In genomic region chr5:146447734-146448380, GRCh38 we compare ENCODE assay signal across 8 cellular contexts. TPM values are rescaled to one million over a fixed set of nuclear protein-coding genes. Genes with fewer than 3 reads are reported as not detected.
DNase-seq lines count a peak whose midpoint lies in the region; ATAC-seq, FAIRE-seq and TF ChIP-seq lines count a peak whose summit lies in the region.

No MANE protein-coding gene starts in this region.

- no peaks in the 10 kb centered on the region for H3K9me3 ChIP-seq in OCI-LY3 (ENCODE audit: insufficient read depth, low read length)
- H3K9me3 ChIP-seq in HepG2 (ENCODE audit: low read length): no peaks in the 10 kb centered on the region

- CTCF ChIA-PET in HepG2 (lab: Yijun Ruan, JAX; ENCODE audit: low intra/inter-chr PET ratio, low total read pairs): no interaction called here

- peak overlapping the region; percentile 72 for H3K27ac ChIP-seq in OCI-LY3 (ENCODE audit: low read length)
- H3K27ac ChIP-seq in HepG2 (ENCODE audit: extremely low read length, insufficient read depth, low read length): peak overlapping the region; percentile 88

- no peak overlapping the region for H2AFZ ChIP-seq in OCI-LY3 (ENCODE audit: low read depth, low read length)
- H2AFZ ChIP-seq in HepG2 (ENCODE audit: low read length): no peak overlapping the region

- POLR2A ChIA-PET in HepG2 (lab: Yijun Ruan, JAX): interaction anchor here (1.5 kb wide), 1 partner anchor 279 kb away, joined by 5 read pairs; no protein-coding TSS in a partner anchor

- peaks cover 58% of the 10 kb centered on the region for H3K79me2 ChIP-seq in OCI-LY3 (ENCODE audit: low read length)
- H3K79me2 ChIP-seq in HepG2 (ENCODE audit: insufficient read depth, low read length): peaks cover 58% of the 10 kb centered on the region

- H3K27me3 ChIP-seq in OCI-LY3 (ENCODE audit: low read depth, low read length): no peaks in the 10 kb centered on the region
- no peaks in the 10 kb centered on the region; a peak in 1 of 5 replicates for H3K27me3 ChIP-seq in HepG2 (ENCODE audit: control insufficient read depth in 1 of 2, insufficient read depth in 2 of 2, low read length in 2 of 2)

- peaks cover 26% of the 10 kb centered on the region for H3K4me1 ChIP-seq in OCI-LY3 (ENCODE audit: low read length)
- peaks cover 34% of the 10 kb centered on the region for H3K4me1 ChIP-seq in HepG2 (ENCODE audit: insufficient read depth, low read length)

- no peaks in the 10 kb centered on the region for H3K36me3 ChIP-seq in OCI-LY3 (replicated peaks; ENCODE audit: low read depth, low read length)
- H3K36me3 ChIP-seq in HepG2 (replicated peaks in 1 of 2; ENCODE audit: control insufficient read depth in 1 of 2, insufficient read depth in 2 of 2, low read length in 2 of 2): no peaks in the 10 kb centered on the region

- intact Hi-C loops in HepG2 (cut with micrococcal nuclease; ENCODE audit: unreplicated experiment): no loop called here

- WGBS in HepG2 (ENCODE audit: low lambda C conversion rate): 2% methylated on average over 20 of the region's 20 CpGs

- no peak for TF ChIP-seq RAD21 in HepG2 (CRISPR knock-in tag; IDR thresholded peaks at IDR 0.05)

- H3K9ac ChIP-seq in OCI-LY3 (ENCODE audit: low read length) (peak overlapping the region; percentile 99), HepG2 (ENCODE audit: insufficient read depth, low read depth, low read length) (peak overlapping the region; percentile 100)

- H3K4me2 ChIP-seq in OCI-LY3 (ENCODE audit: low read length): peak overlapping the region; percentile 82
- peak overlapping the region; percentile 63 for H3K4me2 ChIP-seq in HepG2 (ENCODE audit: low read depth, low read length)

- no peak for FAIRE-seq in HepG2 (lab: Jason Lieb, UNC)

- peaks cover 45% of the 10 kb centered on the region for H4K20me1 ChIP-seq in OCI-LY3 (ENCODE audit: insufficient read depth, low read length)
- H4K20me1 ChIP-seq in HepG2 (ENCODE audit: insufficient read depth, low read length): peaks cover 43% of the 10 kb centered on the region

- peak; percentile 2 to 22 for DNase-seq in stimulated activated CD4-positive, alpha-beta T cell treated with anti-CD3 and anti-CD28 coated beads, Interleukin-12 subunit alpha, Interleukin-12 subunit beta, amount 100 ng/mL, for 24 hours (ENCODE audit: low read depth in 2 of 2)
- no peak for DNase-seq in stimulated activated CD4-positive, alpha-beta T cell treated with anti-CD3 and anti-CD28 coated beads, Interleukin-4, amount 100 ng/mL, for 1 hour
- DNase-seq in astrocyte of the hippocampus (ENCODE audit: low read depth, low spot score) (peak; percentile 33), HepG2 (ENCODE audit: low spot score) (peak; percentile 47), GM13976 (ENCODE audit: low spot score) (no peak)
- peak; percentile 32 for DNase-seq in stimulated activated naive CD8-positive, alpha-beta T cell treated with anti-CD3 and anti-CD28 coated beads, Interleukin-15, Interleukin-2, amounts not matched to agents 100 U/mL and 50 U/mL, for 24 hours

- TF ChIP-seq CTCF in OCI-LY3 (IDR thresholded peaks at IDR 0.05; ENCODE audit: low read depth, low read length) (no peak), HepG2 (CRISPR knock-in tag; IDR thresholded peaks at IDR 0.05) (no peak), GM13976 (IDR thresholded peaks at IDR 0.05; ENCODE audit: borderline replicate concordance, control extremely low read depth, extremely low read depth, insufficient read depth, missing control alignments) (no peak)

- no peak for TF ChIP-seq EP300 in HepG2 (IDR thresholded peaks at IDR 0.05; ENCODE audit: low read depth in 2 of 2, low read length in 2 of 2)
- no peak for TF ChIP-seq EP300 in HepG2 (CRISPR knock-in tag; IDR thresholded peaks at IDR 0.05; ENCODE audit: borderline replicate concordance)

- no TSS peak for BruUV-seq in HepG2 (replicated peaks; lab: Mats Ljungman, UMichigan)

- in situ Hi-C loops in HepG2 (cut with HindIII; ENCODE audit: extremely low pct_ligation_motif_present, low pct_unique_long_range_greater_than_20kb): loop anchor here (25.0 kb wide), 1 partner anchor 311 kb away; no protein-coding TSS in a partner anchor
- in situ Hi-C loops in GM13976 (cut with MboI; ENCODE audit: low sequenced_read_pairs, unreplicated experiment): no loop called here

- H3K4me3 ChIP-seq in OCI-LY3 (ENCODE audit: low read length) (peak overlapping the region; percentile 99), HepG2 (replicated peaks in 1 of 3; ENCODE audit: insufficient read depth in 1 of 3, low read depth in 2 of 3, low read length in 3 of 3) (peak overlapping the region; percentile 81 to 95 (median 81))

- ATAC-seq in HG02885 (IDR thresholded peaks at IDR 0.05; ENCODE audit: poor library complexity, unreplicated experiment) (peak; percentile 18), HepG2 (no peak)
- ATAC-seq in stimulated activated naive CD8-positive, alpha-beta T cell treated with anti-CD3 and anti-CD28 coated beads, Interleukin-15, Interleukin-2, amounts not matched to agents 100 U/mL and 50 U/mL, for 24 hours: peak; percentile 24

- TF ChIP-seq POLR2A in HepG2 (IDR thresholded peaks at IDR 0.05; ENCODE audit: insufficient read depth in 1 of 2, low read depth in 2 of 2, low read length in 2 of 2): no peak

TF ChIP-seq in HepG2, 621 proteins besides CTCF, POLR2A, EP300 and RAD21 (continues in another document):
- TF ChIP-seq ZNF274 (CRISPR knock-in tag; IDR thresholded peaks at IDR 0.05) (0 out of 2 replicates have a peak, but pooled peaks have one; percentile 14), GZF1 (CRISPR knock-in tag; IDR thresholded peaks at IDR 0.05) (no peak), RBFOX2 (IDR thresholded peaks at IDR 0.05; ENCODE audit: low read depth, low read length) (0 out of 2 replicates have a peak, but pooled peaks have one; percentile 73), CBX2 (IDR thresholded peaks at IDR 0.05; ENCODE audit: low read depth, low read length) (no peak), CBX2 (CRISPR knock-in tag; IDR thresholded peaks at IDR 0.05; ENCODE audit: low read depth) (no peak), HDAC1 (CRISPR knock-in tag; IDR thresholded peaks at IDR 0.05) (0 out of 2 replicates have a peak, but pooled peaks have one; percentile 2), TEAD2 (CRISPR knock-in tag; IDR thresholded peaks at IDR 0.05) (0 out of 2 replicates have a peak, but pooled peaks have one; percentile 36), ZNF557 (CRISPR knock-in tag; IDR thresholded peaks at IDR 0.05) (0 out of 2 replicates have a peak, but pooled peaks have one; percentile 5), TOE1 (CRISPR knock-in tag; IDR thresholded peaks at IDR 0.05) (no peak), ZNF777 (CRISPR knock-in tag; IDR thresholded peaks at IDR 0.05) (peak; percentile 22; the same call in 1 of the 2 replicates), AFF4 (CRISPR knock-in tag; IDR thresholded peaks at IDR 0.05) (0 out of 2 replicates have a peak, but pooled peaks have one; percentile 21)

RNA-seq across cellular contexts. Expression of gene TCERG1, which starts 0.7 kb away (rescaled TPM):
- 71.5 and 71.7 TPM in 2 replicates for total RNA-seq in HepG2 (2016; rRNA removed; fragmentation: Illumina TruSeq; extraction: Trizol)
- 15.2 and 18.9 TPM in 2 replicates for total RNA-seq in HepG2 (2016; cell fraction: cytosol; rRNA removed; fragmentation: Illumina TruSeq; extraction: Trizol; ENCODE audit: low read depth)
- total RNA-seq in HepG2 (2016; cell fraction: insoluble cytoplasmic fraction; rRNA removed; fragmentation: Illumina TruSeq; extraction: Trizol): 63.5 and 71.5 TPM in 2 replicates
- 19.5 and 22.1 TPM in 2 replicates for total RNA-seq in HepG2 (2016; cell fraction: membrane; rRNA removed; fragmentation: Illumina TruSeq; extraction: Trizol)
- 160 and 177 TPM in 2 replicates for total RNA-seq in HepG2 (2016; cell fraction: nucleus; rRNA removed; fragmentation: Illumina TruSeq; extraction: Trizol)
- polyA plus RNA-seq in HepG2 (2011; rRNA removed): 72.3 and 86.6 TPM in 2 replicates
- 34.3 and 38.0 TPM in 2 replicates for polyA plus RNA-seq in HepG2 (2011; cell fraction: cytosol; rRNA removed)
- 159 and 189 TPM in 2 replicates for polyA plus RNA-seq in HepG2 (2011; cell fraction: nucleus; rRNA removed)
- 38.8 and 53.6 TPM in 2 replicates for polyA plus RNA-seq in HepG2 (2012)
- polyA plus RNA-seq in HepG2 (2016; cell fraction: cytosol; fragmentation: Illumina TruSeq; extraction: Trizol; ENCODE audit: low read depth): 3.1 and 4.0 TPM in 2 replicates
- polyA plus RNA-seq in HepG2 (2016; cell fraction: insoluble cytoplasmic fraction; fragmentation: Illumina TruSeq; extraction: Trizol; ENCODE audit: low read depth): 58.5 and 62.2 TPM in 2 replicates
- 10.1 and 11.0 TPM in 2 replicates for polyA plus RNA-seq in HepG2 (2016; cell fraction: membrane; fragmentation: Illumina TruSeq; extraction: Trizol; ENCODE audit: low read depth)
- polyA plus RNA-seq in HepG2 (2016; cell fraction: nucleus; fragmentation: Illumina TruSeq; extraction: Trizol; ENCODE audit: insufficient read depth, low read depth): 237 and 263 TPM in 2 replicates
- polyA minus RNA-seq in HepG2 (2011; rRNA and poly(A)+ RNA removed; ENCODE audit: low replicate concordance): 383 and 386 TPM in 2 replicates
- 22.2 and 23.0 TPM in 2 replicates for polyA minus RNA-seq in HepG2 (2011; cell fraction: cytosol; rRNA and poly(A)+ RNA removed)
- polyA minus RNA-seq in HepG2 (2011; cell fraction: nucleus; rRNA and poly(A)+ RNA removed): 275 and 320 TPM in 2 replicates

Comparison
In these comparisons a context has a peak if more than half of its experiments do, and no peak if none do; other contexts are left out.
1. DNase-seq: peak in stimulated activated CD4-positive, alpha-beta T cell treated with anti-CD3 and anti-CD28 coated beads, Interleukin-12 subunit alpha, Interleukin-12 subunit beta, amount 100 ng/mL, for 24 hours (2 of 2), astrocyte of the hippocampus (single experiment), HepG2 (single experiment) and stimulated activated naive CD8-positive, alpha-beta T cell treated with anti-CD3 and anti-CD28 coated beads, Interleukin-15, Interleukin-2, amounts not matched to agents 100 U/mL and 50 U/mL, for 24 hours (single experiment); none in stimulated activated CD4-positive, alpha-beta T cell treated with anti-CD3 and anti-CD28 coated beads, Interleukin-4, amount 100 ng/mL, for 1 hour (single experiment) and GM13976 (single experiment).